In genomic region chr1:83849191-83850061, GRCh38 we compare ENCODE assay signal across 11 cellular contexts.
A peak's percentile ranks its signal among the peaks of the same experiment; 100 is the strongest.
DNase-seq lines count a peak whose midpoint lies in the region; ATAC-seq, FAIRE-seq and TF ChIP-seq lines count a peak whose summit lies in the region.
"Had no signal": no experiment of that assay in that cellular context is flagged by ENCODE, and none has a peak within 500 bp of the region (broad histone marks: within the 10 kb centered on the region; RNA-seq: fewer than 3 reads in every experiment).

No MANE protein-coding gene starts in this region.

- H3K27ac ChIP-seq in GM12878 (ENCODE audit: control insufficient read depth, insufficient read depth) = no peak overlapping the region

- no peak for FAIRE-seq in GM12878 (lab: Jason Lieb, UNC)
- FAIRE-seq: colon had no signal

- no peak for TF ChIP-seq RAD21 in GM12878 (IDR thresholded peaks at IDR 0.05; ENCODE audit: insufficient read depth, low read depth, low read length)

- H2AFZ ChIP-seq in GM12878 (ENCODE audit: control insufficient read depth, low read depth, low read length) = no peak overlapping the region

- H3K4me3 ChIP-seq in GM12865 (ENCODE audit: low read depth, low read length) = no peak overlapping the region
- no peak overlapping the region for H3K4me3 ChIP-seq in GM12878
- H3K4me3 ChIP-seq: lung had no signal

- TF ChIP-seq CTCF in GM12865 (IDR thresholded peaks at IDR 0.05; ENCODE audit: insufficient read depth, low read depth, low read length, missing control alignments) (no peak), GM12878 (IDR thresholded peaks at IDR 0.05 in 2 of 3, conservative IDR thresholded peaks at IDR 0.05 in 1 of 3; ENCODE audit: control insufficient read depth in 2 of 3, extremely low read depth in 1 of 3, insufficient read depth in 1 of 3, low read depth in 3 of 3, low read length in 3 of 3) (no peak)

- H3K9me3 ChIP-seq in GM12878 (replicated peaks; ENCODE audit: control insufficient read depth, insufficient read depth, low read length) = no peaks in the 10 kb centered on the region

- H3K9ac ChIP-seq in GM12878 (ENCODE audit: control insufficient read depth, insufficient read depth, low read length) = no peak overlapping the region

- no peak for TF ChIP-seq POLR2A in GM12878 (IDR thresholded peaks at IDR 0.05; ENCODE audit: low read depth, low read length)

- BruUV-seq in GM12878 (replicated peaks; lab: Mats Ljungman, UMichigan) = no TSS peak

- POLR2A ChIA-PET in GM12878 (lab: Charles Lee) = no interaction called here

- in situ Hi-C loops in GM12878 (cut with MboI) = no loop called here

- H3K27me3 ChIP-seq in GM12878 (replicated peaks in 1 of 2; ENCODE audit: control insufficient read depth in 2 of 2, insufficient read depth in 2 of 2, low read length in 1 of 2) = no peaks in the 10 kb centered on the region

- no peaks in the 10 kb centered on the region for H3K4me1 ChIP-seq in GM12878 (ENCODE audit: control insufficient read depth, insufficient read depth, low read length)

- no peak overlapping the region; the same call in 1 of the 2 replicates for H3K4me2 ChIP-seq in GM12878 (ENCODE audit: control insufficient read depth, insufficient read depth)

- no peaks in the 10 kb centered on the region for H3K36me3 ChIP-seq in GM12878 (ENCODE audit: control insufficient read depth in 2 of 2, insufficient read depth in 2 of 2, low read length in 1 of 2)

- no peaks in the 10 kb centered on the region for H4K20me1 ChIP-seq in GM12878 (ENCODE audit: control insufficient read depth, insufficient read depth)

- intact Hi-C loops in GM12878 (cut with micrococcal nuclease; ENCODE audit: unreplicated experiment) (no loop called here), sciatic nerve (cut with DNase I) (no loop called here)

- peak; percentile 44 for DNase-seq in GM12865 (ENCODE audit: low read depth)
- DNase-seq in GM12878 (ENCODE audit: low read depth, low spot score) = no peak
- no peak for DNase-seq in sciatic nerve (ENCODE audit: low spot score)
- DNase-seq in ureter (ENCODE audit: low spot score) = no peak
- DNase-seq in NCI-H82 treated with DMSO at 0.1 percent for 48 hours (lab: John Stamatoyannopoulos, UW; ENCODE audit: unreplicated experiment) = no peak
- DNase-seq in epidermal melanocyte (ENCODE audit: insufficient read length, low spot score) = no peak
- DNase-seq: activated naive CD4-positive, alpha-beta T cell had no signal

- no peak for TF ChIP-seq EP300 in GM12878 (IDR thresholded peaks at IDR 0.05; ENCODE audit: borderline replicate concordance in 1 of 2, control insufficient read depth in 1 of 2, low read depth in 2 of 2, low read length in 2 of 2)

- SMC1A ChIA-PET in GM12878 (lab: Charles Lee; ENCODE audit: uncharacterized antibody, unreplicated experiment) = interaction anchor here (1.1 to 1.2 kb wide), 2 partner anchors 9 to 19 kb away, joined by 3 read pairs; no protein-coding TSS in a partner anchor

- RAD21 ChIA-PET in GM12878 (lab: Charles Lee; ENCODE audit: unreplicated experiment) = interaction anchor here (0.5 kb wide), 1 partner anchor 92 kb away, joined by 3 read pairs; no protein-coding TSS in a partner anchor

- no peaks in the 10 kb centered on the region for H3K79me2 ChIP-seq in GM12878 (ENCODE audit: control insufficient read depth, insufficient read depth, low read length)

- CTCF ChIA-PET in GM12878 (lab: Yijun Ruan, JAX) = interaction anchor here (2.3 kb wide), 1 partner anchor 10 kb away, joined by 6 read pairs; no protein-coding TSS in a partner anchor

- WGBS in GM12878 (ENCODE audit: insufficient coverage, insufficient replicate concordance, low lambda C conversion rate, missing lambda C conversion rate) = 28% methylated on average over 3 of the region's 3 CpGs

- peak; percentile 65 for ATAC-seq in GM19035 (IDR thresholded peaks at IDR 0.05; ENCODE audit: unreplicated experiment)
- ATAC-seq in HG03575 (IDR thresholded peaks at IDR 0.05; ENCODE audit: extremely low read depth, insufficient number of reproducible peaks, low FRiP score, unreplicated experiment) = peak; percentile 77
- ATAC-seq in GM12878 = peak; percentile 50
- ATAC-seq in sciatic nerve = no peak

TF ChIP-seq in GM12878, 131 proteins besides CTCF, POLR2A, EP300 and RAD21:
- no peak for TF ChIP-seq ZBED1 (IDR thresholded peaks at IDR 0.05; ENCODE audit: borderline replicate concordance)
- peak; percentile 38; the same call in 1 of the 2 replicates for TF ChIP-seq JUNB (IDR thresholded peaks at IDR 0.05)
- TF ChIP-seq STAT1 (conservative IDR thresholded peaks at IDR 0.05) = no peak
TF ChIP-seq in GM12878: peak in this region for 1.
